ENCODE assay signal across 8 cellular contexts in genomic region chr19:2622371-2622961, GRCh38.
DNase-seq lines count a peak whose midpoint lies in the region; ATAC-seq and TF ChIP-seq lines count a peak whose summit lies in the region.
"Not testable (repeated sequence)": the region's sequence is repeated elsewhere in the genome, so short reads cannot be mapped to it uniquely, and the experiment has no call there.

No MANE protein-coding gene starts in this region.

- H2AFZ ChIP-seq in OCI-LY7 (ENCODE audit: low read length): peak overlapping the region; percentile 33; the same call in 1 of the 2 replicates

- H3K4me2 ChIP-seq in OCI-LY7 (ENCODE audit: low read length): peak overlapping the region; percentile 70

- CTCF ChIA-PET in CD4-positive, alpha-beta memory T cell (lab: Charles Lee; ENCODE audit: partially characterized antibody): interaction anchor here (1.0 to 8.5 kb wide), 6 partner anchors 8 to 146 kb away, joined by 5 to 116 read pairs (median 13); partner anchors contain the start of gene GADD45B
- CTCF ChIA-PET in OCI-LY7 (lab: Charles Lee; ENCODE audit: unreplicated experiment): interaction anchor here (0.6 to 0.7 kb wide), 3 partner anchors 13 to 347 kb away, joined by 3 to 5 read pairs (median 3); no protein-coding TSS in a partner anchor

- peak overlapping the region in 5 of 8 donors; percentile 79 to 88 (median 83) for H3K4me3 Mint-ChIP-seq in CD4-positive, alpha-beta memory T cell
- H3K4me3 Mint-ChIP-seq in activated T-helper 2 cell treated with anti-CD3 and anti-CD28 coated beads, Interferon-gamma antibody, Interleukin-2, Interleukin-4, amounts not matched to agents 10 μg/mL and 5 μg/mL and 100 μg/mL, durations not matched to agents 14 hours and 24 hours and 36 hours (ENCODE audit: low read depth): not testable (repeated sequence)
- peak overlapping the region; percentile 28 for H3K4me3 Mint-ChIP-seq in natural killer cell
- peak overlapping the region; percentile 78 for H3K4me3 Mint-ChIP-seq in stimulated activated naive CD8-positive, alpha-beta T cell treated with anti-CD3 and anti-CD28 coated beads, Interleukin-15, amount 100 ng/mL, for 72 hours

- not testable (repeated sequence) for H3K9me2 ChIP-seq in OCI-LY7 (ENCODE audit: insufficient read depth, low read length)

- POLR2A ChIA-PET in CD4-positive, alpha-beta memory T cell (lab: Charles Lee; ENCODE audit: partially characterized antibody): interaction anchor here (0.8 to 8.4 kb wide), 4 partner anchors 8 to 145 kb away, joined by 3 to 231 read pairs (median 21); partner anchors contain the start of gene GADD45B
- POLR2A ChIA-PET in OCI-LY7 (lab: Charles Lee): interaction anchor here (0.6 to 1.3 kb wide), 8 partner anchors 10 to 580 kb away, joined by 3 to 8 read pairs (median 4); partner anchors contain the start of gene GADD45B

- in situ Hi-C loops in GM18951 (cut with MboI; ENCODE audit: low sequenced_read_pairs, unreplicated experiment): loop anchor here (25.0 kb wide), 1 partner anchor 335 kb away; the partner anchor contains the start of gene PEAK3

- peak; percentile 17 for TF ChIP-seq POLR2A in GM18951 (IDR thresholded peaks at IDR 0.05; ENCODE audit: extremely low read depth, insufficient read depth, insufficient read length)

- peaks cover 50% of the 10 kb centered on the region for H3K4me1 ChIP-seq in CD4-positive, alpha-beta memory T cell (ENCODE audit: insufficient read depth, low read length)
- H3K4me1 ChIP-seq in OCI-LY7 (ENCODE audit: insufficient read depth, low read length, poor library complexity, severe bottlenecking): peaks cover 96% of the 10 kb centered on the region

- not testable (repeated sequence) for H4K20me1 ChIP-seq in OCI-LY7 (ENCODE audit: insufficient read depth, low read length)

- intact Hi-C loops in CD4-positive, alpha-beta memory T cell (cut with micrococcal nuclease): not testable (repeated sequence)
- intact Hi-C loops in OCI-LY7 (cut with micrococcal nuclease; ENCODE audit: unreplicated experiment) (loop anchor here (10.0 kb wide), 1 partner anchor 528 kb away; the partner anchor contains the start of genes IZUMO4 and MOB3A), natural killer cell (cut with micrococcal nuclease) (loop anchor here (10.0 kb wide), 1 partner anchor 458 kb away; the partner anchor contains the start of gene DOT1L)
- intact Hi-C loops in activated T-helper 2 cell treated with anti-CD3 and anti-CD28 coated beads, Interferon-gamma antibody, Interleukin-2, Interleukin-4, amounts not matched to agents 10 μg/mL and 5 μg/mL and 100 μg/mL, durations not matched to agents 14 hours and 24 hours and 36 hours (cut with micrococcal nuclease): loop anchor here (10.0 kb wide), 1 partner anchor 348 kb away; no protein-coding TSS in a partner anchor

- not testable (repeated sequence) for BruUV-seq in OCI-LY7 (replicated peaks; lab: Mats Ljungman, UMichigan)

- not testable (repeated sequence) for H3K9me3 ChIP-seq in CD4-positive, alpha-beta memory T cell (ENCODE audit: control insufficient read depth in 1 of 2, low read length in 2 of 2); OCI-LY7 (ENCODE audit: low read length)

- not testable (repeated sequence) for H3K79me2 ChIP-seq in OCI-LY7 (ENCODE audit: insufficient read depth, low read depth, low read length)

- not testable (repeated sequence) for H3K27me3 Mint-ChIP-seq in CD4-positive, alpha-beta memory T cell; activated T-helper 2 cell treated with anti-CD3 and anti-CD28 coated beads, Interferon-gamma antibody, Interleukin-2, Interleukin-4, amounts not matched to agents 10 μg/mL and 5 μg/mL and 100 μg/mL, durations not matched to agents 14 hours and 24 hours and 36 hours (ENCODE audit: low read depth); natural killer cell (ENCODE audit: low read depth in 2 of 2); stimulated activated naive CD8-positive, alpha-beta T cell treated with anti-CD3 and anti-CD28 coated beads, Interleukin-15, amount 100 ng/mL, for 72 hours

- H3K27me3 ChIP-seq in CD4-positive, alpha-beta memory T cell (ENCODE audit: insufficient read depth, low read length): not testable (repeated sequence)

- peak overlapping the region in 1 of 2 donors; percentile 69 for H3K4me3 ChIP-seq in CD4-positive, alpha-beta memory T cell (ENCODE audit: low read length in 2 of 2)
- H3K4me3 ChIP-seq in OCI-LY7 (ENCODE audit: low read depth, low read length, poor library complexity, severe bottlenecking): peak overlapping the region; percentile 64

- peak overlapping the region in 6 of 7 donors; percentile 85 to 96 (median 95) for H3K27ac Mint-ChIP-seq in CD4-positive, alpha-beta memory T cell
- H3K27ac Mint-ChIP-seq in activated T-helper 2 cell treated with anti-CD3 and anti-CD28 coated beads, Interferon-gamma antibody, Interleukin-2, Interleukin-4, amounts not matched to agents 10 μg/mL and 5 μg/mL and 100 μg/mL, durations not matched to agents 14 hours and 24 hours and 36 hours: not testable (repeated sequence)
- peak overlapping the region; percentile 84 to 87 for H3K27ac Mint-ChIP-seq in natural killer cell
- peak overlapping the region; percentile 65 for H3K27ac Mint-ChIP-seq in stimulated activated naive CD8-positive, alpha-beta T cell treated with anti-CD3 and anti-CD28 coated beads, Interleukin-15, amount 100 ng/mL, for 72 hours

- not testable (repeated sequence) for H3K36me3 ChIP-seq in CD4-positive, alpha-beta memory T cell (ENCODE audit: insufficient read depth, low read length); OCI-LY7 (ENCODE audit: insufficient read depth, low read length)

- not testable (repeated sequence) for TF ChIP-seq CTCF in OCI-LY7 (conservative IDR thresholded peaks at IDR 0.05; ENCODE audit: low read length); natural killer cell (IDR thresholded peaks at IDR 0.05)

- peak; percentile 8 to 45 (median 36) for ATAC-seq in natural killer cell
- not testable (repeated sequence) for ATAC-seq in stimulated activated naive CD8-positive, alpha-beta T cell treated with anti-CD3 and anti-CD28 coated beads, Interleukin-15, amount 100 ng/mL, for 72 hours

- peak; percentile 49 to 61 (median 54) for DNase-seq in CD4-positive, alpha-beta memory T cell
- peak; percentile 81 for DNase-seq in OCI-LY7 (ENCODE audit: low spot score)
- peak; percentile 31 for DNase-seq in activated CD4-positive, alpha-beta T cell treated with anti-CD3 and anti-CD28 coated beads, Interleukin-2, amount 50 U/mL, for 1 hour
- peak; percentile 26 for DNase-seq in activated T-helper 2 cell treated with anti-CD3 and anti-CD28 coated beads, Interferon-gamma antibody, Interleukin-2, Interleukin-4, amounts not matched to agents 10 μg/mL and 5 μg/mL and 100 μg/mL, durations not matched to agents 14 hours and 24 hours and 36 hours (ENCODE audit: low spot score)
- DNase-seq in central memory CD4-positive, alpha-beta T cell: peak; percentile 56
- DNase-seq in natural killer cell: not testable (repeated sequence)
- peak; percentile 43 to 62 for DNase-seq in stimulated activated naive CD8-positive, alpha-beta T cell treated with anti-CD3 and anti-CD28 coated beads, Interleukin-15, amount 100 ng/mL, for 72 hours

- peaks cover 33 to 60% (median 46%) of the 10 kb centered on the region in 4 donors for H3K4me1 Mint-ChIP-seq in CD4-positive, alpha-beta memory T cell
- peaks cover 52% of the 10 kb centered on the region for H3K4me1 Mint-ChIP-seq in activated T-helper 2 cell treated with anti-CD3 and anti-CD28 coated beads, Interferon-gamma antibody, Interleukin-2, Interleukin-4, amounts not matched to agents 10 μg/mL and 5 μg/mL and 100 μg/mL, durations not matched to agents 14 hours and 24 hours and 36 hours (ENCODE audit: low read depth)
- H3K4me1 Mint-ChIP-seq in natural killer cell: peaks cover 48 to 64% of the 10 kb centered on the region in 2 donors
- peaks cover 71% of the 10 kb centered on the region for H3K4me1 Mint-ChIP-seq in stimulated activated naive CD8-positive, alpha-beta T cell treated with anti-CD3 and anti-CD28 coated beads, Interleukin-15, amount 100 ng/mL, for 72 hours

- not testable (repeated sequence) for H3K27ac ChIP-seq in CD4-positive, alpha-beta memory T cell (ENCODE audit: low read depth, low read length)
- H3K27ac ChIP-seq in OCI-LY7 (ENCODE audit: low read depth, low read length, poor library complexity, severe bottlenecking): peak overlapping the region; percentile 93

- not testable (repeated sequence) for H3K36me3 Mint-ChIP-seq in CD4-positive, alpha-beta memory T cell; activated T-helper 2 cell treated with anti-CD3 and anti-CD28 coated beads, Interferon-gamma antibody, Interleukin-2, Interleukin-4, amounts not matched to agents 10 μg/mL and 5 μg/mL and 100 μg/mL, durations not matched to agents 14 hours and 24 hours and 36 hours (ENCODE audit: low read depth); natural killer cell

- not testable (repeated sequence) for H3K9me3 Mint-ChIP-seq in CD4-positive, alpha-beta memory T cell; activated T-helper 2 cell treated with anti-CD3 and anti-CD28 coated beads, Interferon-gamma antibody, Interleukin-2, Interleukin-4, amounts not matched to agents 10 μg/mL and 5 μg/mL and 100 μg/mL, durations not matched to agents 14 hours and 24 hours and 36 hours; natural killer cell; stimulated activated naive CD8-positive, alpha-beta T cell treated with anti-CD3 and anti-CD28 coated beads, Interleukin-15, amount 100 ng/mL, for 72 hours
